2 cellular contexts compared by ENCODE assay signal in genomic region chr2:237874585-237875161, GRCh38.
TF ChIP-seq lines count a peak whose summit lies in the region.

No MANE protein-coding gene starts in this region.

TF ChIP-seq in HepG2, 621 proteins besides CTCF, POLR2A, EP300 and RAD21:
- no peak for TF ChIP-seq NFE2L2 (IDR thresholded peaks at IDR 0.05; ENCODE audit: low read length)
- 0 out of 2 replicates have a peak, but pooled peaks have one; percentile 1 for TF ChIP-seq ZNF331 (CRISPR knock-in tag; IDR thresholded peaks at IDR 0.05)
- no peak for TF ChIP-seq ZNF777 (CRISPR knock-in tag; IDR thresholded peaks at IDR 0.05)

TF ChIP-seq in WTC11, 78 proteins besides CTCF, POLR2A, EP300 and RAD21:
- TF ChIP-seq IRF2 (CRISPR knock-in tag; IDR thresholded peaks at IDR 0.05; ENCODE audit: borderline replicate concordance, low read depth) (no peak), USF1 (CRISPR knock-in tag; IDR thresholded peaks at IDR 0.05) (no peak), ZNF317 (CRISPR knock-in tag; IDR thresholded peaks at IDR 0.05; ENCODE audit: borderline replicate concordance, low read depth) (no peak), PREB (CRISPR knock-in tag; IDR thresholded peaks at IDR 0.05; ENCODE audit: borderline replicate concordance) (no peak), MLX (CRISPR knock-in tag; IDR thresholded peaks at IDR 0.05) (no peak), NFE2L1 (CRISPR knock-in tag; IDR thresholded peaks at IDR 0.05) (no peak), FOXP1 (CRISPR knock-in tag; IDR thresholded peaks at IDR 0.05; ENCODE audit: borderline replicate concordance) (no peak), AFF4 (CRISPR knock-in tag; IDR thresholded peaks at IDR 0.05; ENCODE audit: borderline replicate concordance) (no peak), MYBL2 (CRISPR knock-in tag; IDR thresholded peaks at IDR 0.05) (no peak), ATF1 (CRISPR knock-in tag; IDR thresholded peaks at IDR 0.05) (no peak), E2F5 (CRISPR knock-in tag; IDR thresholded peaks at IDR 0.05) (no peak)
TF ChIP-seq in WTC11: peak in this region for 0.
